ENCODE assay signal across 17 cellular contexts in the genomic region with DNA sequence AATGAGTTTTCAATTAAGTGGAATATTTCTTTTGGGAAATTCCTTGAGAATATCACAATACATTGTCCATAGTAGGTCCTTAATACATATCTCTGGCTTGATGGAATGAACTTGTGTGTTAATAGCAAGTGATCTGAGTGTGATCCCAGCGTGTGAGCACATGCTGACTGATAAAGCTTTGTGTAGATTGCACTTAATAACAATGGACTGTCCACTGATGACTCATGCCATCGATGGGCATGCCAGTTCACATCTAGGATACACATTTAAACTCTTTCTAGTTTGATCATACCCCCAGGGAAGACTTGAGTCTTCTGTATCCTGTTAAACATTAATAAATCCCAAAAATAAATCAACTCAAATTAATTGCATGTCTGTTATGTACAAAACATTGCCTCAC.
"Had no signal": no experiment of that assay in that cellular context is flagged by ENCODE, and none has a peak within 500 bp of the region (broad histone marks: within the 10 kb centered on the region; RNA-seq: fewer than 3 reads in every experiment).

No MANE protein-coding gene starts in this region.

- H3K4me3 ChIP-seq: adrenal gland, coronary artery, gastroesophageal sphincter, suprapubic skin had no signal

- H3K9me3 Mint-ChIP-seq: neural crest cell, type B pancreatic cell, WTC11 had no signal

- H3K4me1 Mint-ChIP-seq: neural crest cell had no signal

- H3K9me3 ChIP-seq: adrenal gland, gastroesophageal sphincter, suprapubic skin had no signal

- H3K36me3 ChIP-seq: adrenal gland, gastroesophageal sphincter, suprapubic skin had no signal

- H3K36me3 Mint-ChIP-seq: type B pancreatic cell, WTC11 had no signal

- ATAC-seq: gastroesophageal sphincter; stimulated activated naive CD8-positive, alpha-beta T cell treated with anti-CD3 and anti-CD28 coated beads, Interleukin-15, Interleukin-2, amounts not matched to agents 100 U/mL and 50 U/mL, for 24 hours; WTC11 had no signal

- H3K27ac ChIP-seq: adrenal gland, coronary artery, gastroesophageal sphincter, suprapubic skin had no signal

- H3K27me3 ChIP-seq: adrenal gland, gastroesophageal sphincter, suprapubic skin had no signal

- DNase-seq: activated CD4-positive, alpha-beta T cell treated with anti-CD3 and anti-CD28 coated beads for 48 hours; activated naive CD4-positive, alpha-beta T cell treated with anti-CD3 and anti-CD28 coated beads, Interleukin-2, amount 50 U/mL, for 16 hours; activated T-cell treated with anti-CD3 and anti-CD28 coated beads, Interleukin-2, amount 50 U/mL, for 1 hour; adrenal gland; central memory CD4-positive, alpha-beta T cell; effector CD4-positive, alpha-beta T cell; hippocampal formation; kidney glomerular epithelial cell; stimulated activated CD4-positive, alpha-beta T cell treated with anti-CD3 and anti-CD28 coated beads, Interleukin-12 subunit alpha, Interleukin-12 subunit beta, amount 100 ng/mL, for 4 hours; stimulated activated CD8-positive, alpha-beta memory T cell treated with anti-CD3 and anti-CD28 coated beads, Interleukin-4, amount 100 ng/mL, for 48 hours; stimulated activated naive CD8-positive, alpha-beta T cell treated with anti-CD3 and anti-CD28 coated beads, Interleukin-15, Interleukin-2, amounts not matched to agents 100 U/mL and 50 U/mL, for 24 hours had no signal

- H3K4me1 ChIP-seq: adrenal gland, gastroesophageal sphincter, suprapubic skin had no signal

- H3K27me3 Mint-ChIP-seq: type B pancreatic cell had no signal

- H3K27ac Mint-ChIP-seq: type B pancreatic cell, WTC11 had no signal

- H3K4me3 Mint-ChIP-seq: neural crest cell, type B pancreatic cell, WTC11 had no signal
